8 cellular contexts compared by ENCODE assay signal in the genomic region with DNA sequence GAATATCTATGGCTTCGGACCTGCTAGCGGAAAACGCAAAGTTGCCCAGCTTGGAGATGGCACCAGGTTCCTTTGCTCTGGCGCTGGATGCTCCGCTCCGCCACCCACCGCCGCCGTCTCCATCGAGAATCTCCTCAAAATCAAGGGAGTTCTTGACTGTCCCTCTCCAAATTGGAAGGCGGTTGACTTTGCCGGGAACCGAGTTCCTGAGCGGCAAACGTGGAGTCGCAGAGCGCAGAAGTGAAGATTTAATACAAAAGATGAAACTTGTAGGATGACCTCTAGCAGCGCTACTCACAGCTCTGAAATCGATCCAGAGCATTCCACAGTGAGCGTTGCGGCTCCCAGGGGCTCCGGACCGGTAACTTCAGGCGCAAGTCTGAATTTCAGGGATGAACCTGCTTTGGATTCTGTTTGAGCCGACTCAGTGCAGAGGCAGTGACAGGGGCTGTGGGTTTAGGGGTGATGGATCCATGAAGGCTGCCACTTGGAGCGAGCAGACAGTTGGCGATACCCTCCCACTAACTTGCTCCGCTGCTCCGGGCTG.
DNase-seq lines count a peak whose midpoint lies in the region; ATAC-seq, FAIRE-seq and TF ChIP-seq lines count a peak whose summit lies in the region.

No MANE protein-coding gene starts in this region.

- no peaks in the 10 kb centered on the region for H3K36me3 ChIP-seq in WERI-Rb-1
- H3K36me3 ChIP-seq in iPS-18a (ENCODE audit: control insufficient read depth, low read depth, low read length), result no peaks in the 10 kb centered on the region

- H3K4me1 ChIP-seq in iPS-18a (ENCODE audit: control insufficient read depth, low read depth, low read length), result peaks cover 17% of the 10 kb centered on the region

- H3K27ac ChIP-seq in WERI-Rb-1 (no peak overlapping the region), iPS-18a (ENCODE audit: low read length) (no peak overlapping the region)

- ATAC-seq in GM18868 (IDR thresholded peaks at IDR 0.05; ENCODE audit: unreplicated experiment), result no peak

- TF ChIP-seq CTCF in WERI-Rb-1 (IDR thresholded peaks at IDR 0.05; ENCODE audit: low read depth, low read length) (no peak), D721Med (IDR thresholded peaks at IDR 0.05; ENCODE audit: insufficient read depth, missing control alignments) (no peak)

- peak; percentile 56 for DNase-seq in NCI-H1105 treated with DMSO at 0.1 percent for 48 hours (lab: John Stamatoyannopoulos, UW)
- no peak for DNase-seq in NCI-H1105 (lab: John Stamatoyannopoulos, UW)
- peak; percentile 22 for DNase-seq in WERI-Rb-1
- no peak for DNase-seq in skeletal muscle cell (ENCODE audit: low read depth)
- no peak for DNase-seq in D721Med (ENCODE audit: insufficient read length, low spot score)
- no peak for DNase-seq in NCI-H2196 treated with DMSO at 0.1 percent for 48 hours (lab: John Stamatoyannopoulos, UW; ENCODE audit: unreplicated experiment)

- no peak for FAIRE-seq in D721Med (lab: Jason Lieb, UNC)

- peaks cover 9% of the 10 kb centered on the region for H3K27me3 ChIP-seq in WERI-Rb-1 (ENCODE audit: insufficient read depth, low read depth, severe bottlenecking)
- peaks cover 40% of the 10 kb centered on the region for H3K27me3 ChIP-seq in iPS-18a (ENCODE audit: control insufficient read depth, insufficient read depth, low read length)

- no peaks in the 10 kb centered on the region for H3K9me3 ChIP-seq in WERI-Rb-1 (ENCODE audit: severe bottlenecking)
- H3K9me3 ChIP-seq in iPS-18a (ENCODE audit: control insufficient read depth, low read depth, low read length), result no peaks in the 10 kb centered on the region

- H3K9ac ChIP-seq in iPS-18a (ENCODE audit: low read length), result peak overlapping the region; percentile 38

- H3K4me3 ChIP-seq in WERI-Rb-1 (ENCODE audit: low read depth, low read length), result peak overlapping the region; percentile 72
- peak overlapping the region; percentile 82 for H3K4me3 ChIP-seq in iPS-18a (ENCODE audit: low read length)
- H3K4me3 ChIP-seq in skeletal muscle cell (ENCODE audit: low read depth, low read length), result peak overlapping the region; percentile 48

Comparison
In these comparisons a context has a peak if more than half of its experiments do, and no peak if none do; other contexts are left out.
1. DNase-seq: peak in NCI-H1105 treated with DMSO at 0.1 percent for 48 hours (single experiment) and WERI-Rb-1 (single experiment); none in NCI-H1105 (single experiment), skeletal muscle cell (single experiment), D721Med (single experiment) and NCI-H2196 treated with DMSO at 0.1 percent for 48 hours (single experiment).
2. Peak in every context shown above with its lines, with median percentiles within 50 percentile points of each other: H3K4me3 ChIP-seq.